24 cellular contexts compared by ENCODE assay signal in genomic region chr2:3207091-3207491, GRCh38.
DNase-seq lines count a peak whose midpoint lies in the region; ATAC-seq and TF ChIP-seq lines count a peak whose summit lies in the region.
"Had no signal": no experiment of that assay in that cellular context is flagged by ENCODE, and none has a peak within 500 bp of the region (broad histone marks: within the 10 kb centered on the region; RNA-seq: fewer than 3 reads in every experiment).

No MANE protein-coding gene starts in this region.

- H3K27ac ChIP-seq in BLaER1 = no peak overlapping the region; the same call in 1 of the 2 replicates
- no peak overlapping the region for H3K27ac ChIP-seq in neuronal stem cell (replicated peaks; ENCODE audit: low read length)
- no peak overlapping the region for H3K27ac ChIP-seq in esophagus muscularis mucosa (replicated peaks in 1 of 4)
- H3K27ac ChIP-seq: A549, GM23248, SK-N-MC had no signal

- H3K23ac ChIP-seq in neuronal stem cell (ENCODE audit: low read depth, low read length, poor library complexity) = no peak overlapping the region

- H4K91ac ChIP-seq in neuronal stem cell (ENCODE audit: low read depth, low read length, poor library complexity) = no peak overlapping the region

- no peaks in the 10 kb centered on the region for H3K27me3 Mint-ChIP-seq in T-helper 17 cell

- H3K4me1 ChIP-seq in BLaER1 (peaks cover 64% of the 10 kb centered on the region), neuronal stem cell (ENCODE audit: control insufficient read depth in 2 of 2, insufficient read depth in 1 of 2, low read depth in 1 of 2, low read length in 2 of 2) (peaks cover 0 to 3% of the 10 kb centered on the region in 2 donors), esophagus muscularis mucosa (no peaks in the 10 kb centered on the region)
- H3K4me1 ChIP-seq: A549 had no signal

- peak overlapping the region; percentile 74 for H3K4me2 ChIP-seq in BLaER1
- H3K4me2 ChIP-seq in neuronal stem cell (ENCODE audit: insufficient read depth, low read length, poor library complexity, severe bottlenecking) = no peak overlapping the region
- H3K4me2 ChIP-seq: A549 had no signal

- no peak overlapping the region for H2AK5ac ChIP-seq in neuronal stem cell (ENCODE audit: low read depth, low read length)

- H2BK12ac ChIP-seq in neuronal stem cell (ENCODE audit: low read length) = no peak overlapping the region

- peaks cover 6% of the 10 kb centered on the region for H3K36me3 Mint-ChIP-seq in T-helper 17 cell (ENCODE audit: low read depth)

- no peak overlapping the region for H2AFZ ChIP-seq in neuronal stem cell (ENCODE audit: low read length)
- H2AFZ ChIP-seq: GM23248 had no signal

- no peak overlapping the region for H2BK5ac ChIP-seq in neuronal stem cell (ENCODE audit: low read length)

- no CpG with 5 or more reads among the region's 10 CpGs for WGBS in neuronal stem cell (ENCODE audit: extremely low coverage in 2 of 2, insufficient read length in 2 of 2, insufficient replicate concordance in 1 of 2), 2 donors
- 92% methylated on average over 10 of the region's 10 CpGs for WGBS in esophagus muscularis mucosa

- H2BK15ac ChIP-seq in neuronal stem cell (ENCODE audit: low read length) = no peak overlapping the region

- intact Hi-C loops in esophagus muscularis mucosa (cut with DNase I) = no loop called here

- no peak for TF ChIP-seq CTCF in GM10248 (IDR thresholded peaks at IDR 0.05; ENCODE audit: control extremely low read depth, extremely low read depth, low read depth, missing control alignments)
- TF ChIP-seq CTCF in esophagus muscularis mucosa (IDR thresholded peaks at IDR 0.05) = no peak

- H4K8ac ChIP-seq in neuronal stem cell (ENCODE audit: low read depth, low read length) = no peak overlapping the region

- no peak overlapping the region for H3K14ac ChIP-seq in neuronal stem cell (ENCODE audit: low read length)

- no peak overlapping the region for H3K18ac ChIP-seq in neuronal stem cell (ENCODE audit: low read length)

- H3K36me3 ChIP-seq in BLaER1 (peaks cover 45% of the 10 kb centered on the region), neuronal stem cell (replicated peaks in 1 of 2; ENCODE audit: control insufficient read depth in 2 of 2, insufficient read depth in 2 of 2, low read length in 2 of 2) (peaks cover 3 to 6% of the 10 kb centered on the region in 2 donors), esophagus muscularis mucosa (peaks cover 0 to 37% (median 14%) of the 10 kb centered on the region in 4 donors)

- peak overlapping the region; percentile 51 for H3K27ac Mint-ChIP-seq in T-helper 17 cell
- H3K27ac Mint-ChIP-seq: HFFc6 had no signal

- H2BK120ac ChIP-seq in neuronal stem cell (ENCODE audit: low read depth, low read length) = no peak overlapping the region

- H4K20me1 ChIP-seq in BLaER1 = no peaks in the 10 kb centered on the region

- no peak for TF ChIP-seq POLR2A in esophagus muscularis mucosa (IDR thresholded peaks at IDR 0.05; ENCODE audit: low read depth)

- CTCF ChIA-PET in GM10248 (lab: Yijun Ruan, JAX) = interaction anchor here (6.4 kb wide), 1 partner anchor 9 kb away, joined by 28 read pairs; no protein-coding TSS in a partner anchor

- H3K27me3 ChIP-seq in BLaER1 = no peaks in the 10 kb centered on the region
- H3K27me3 ChIP-seq in neuronal stem cell (ENCODE audit: control insufficient read depth in 3 of 3, insufficient read depth in 3 of 3, low read depth in 1 of 3, low read length in 3 of 3) = no peaks in the 10 kb centered on the region
- H3K27me3 ChIP-seq in esophagus muscularis mucosa = no peaks in the 10 kb centered on the region

- H3K4me3 ChIP-seq in BLaER1 = no peak overlapping the region
- no peak overlapping the region for H3K4me3 ChIP-seq in neuronal stem cell (ENCODE audit: low read length in 2 of 2)
- H3K4me3 ChIP-seq in esophagus muscularis mucosa = no peak overlapping the region
- H3K4me3 ChIP-seq: A549, GM23248, SK-N-MC had no signal

- POLR2A ChIA-PET in GM10248 (lab: Yijun Ruan, JAX) = no interaction called here

- peak; percentile 7 for DNase-seq in GM10248 (ENCODE audit: extremely low spot score)
- DNase-seq in T-helper 17 cell = no peak
- no peak for DNase-seq in neuronal stem cell (ENCODE audit: low spot score)
- no peak for DNase-seq in putamen (ENCODE audit: low spot score)
- DNase-seq in esophagus muscularis mucosa (ENCODE audit: extremely low spot score) = no peak
- no peak for DNase-seq in AG20443 (ENCODE audit: low spot score)
- DNase-seq: DMS153, DND-41, GM23248, H9, HFFc6, KBM-7, MV-4-11, NCI-H1105, NCI-H146, NCI-H1930, NCI-H446, NCI-H524 treated with DMSO at 0.1 percent for 48 hours, NCI-H774, SIG-M5 had no signal

- H3K4me3 Mint-ChIP-seq in T-helper 17 cell = no peak overlapping the region
- H3K4me3 Mint-ChIP-seq: CD14-positive monocyte, H9, HFFc6 had no signal

- H3K9me3 ChIP-seq in BLaER1 (peaks cover 6% of the 10 kb centered on the region), T-helper 17 cell (ENCODE audit: control insufficient read depth, low read length, poor library complexity, severe bottlenecking) (no peaks in the 10 kb centered on the region), neuronal stem cell (replicated peaks in 1 of 2; ENCODE audit: control insufficient read depth in 2 of 2, insufficient read depth in 1 of 2, low read depth in 1 of 2, low read length in 2 of 2) (no peaks in the 10 kb centered on the region), esophagus muscularis mucosa (no peaks in the 10 kb centered on the region)
- H3K9me3 ChIP-seq: A549 had no signal

- peaks cover 9% of the 10 kb centered on the region for H3K4me1 Mint-ChIP-seq in T-helper 17 cell
- H3K4me1 Mint-ChIP-seq: CD14-positive monocyte had no signal

- no peak for TF ChIP-seq EP300 in esophagus muscularis mucosa (IDR thresholded peaks at IDR 0.05)

- no peak for ATAC-seq in T-helper 17 cell
- ATAC-seq: A549 had no signal

- H3K9ac ChIP-seq in BLaER1 = no peak overlapping the region
- peak overlapping the region; percentile 25 for H3K9ac ChIP-seq in neuronal stem cell (ENCODE audit: low read depth, low read length, poor library complexity)
- H3K9ac ChIP-seq: GM23248 had no signal

- H3K4ac ChIP-seq in neuronal stem cell (ENCODE audit: low read length) = no peak overlapping the region

- H3K79me1 ChIP-seq in neuronal stem cell (ENCODE audit: low read depth, low read length) = no peaks in the 10 kb centered on the region
